In the genomic region with DNA sequence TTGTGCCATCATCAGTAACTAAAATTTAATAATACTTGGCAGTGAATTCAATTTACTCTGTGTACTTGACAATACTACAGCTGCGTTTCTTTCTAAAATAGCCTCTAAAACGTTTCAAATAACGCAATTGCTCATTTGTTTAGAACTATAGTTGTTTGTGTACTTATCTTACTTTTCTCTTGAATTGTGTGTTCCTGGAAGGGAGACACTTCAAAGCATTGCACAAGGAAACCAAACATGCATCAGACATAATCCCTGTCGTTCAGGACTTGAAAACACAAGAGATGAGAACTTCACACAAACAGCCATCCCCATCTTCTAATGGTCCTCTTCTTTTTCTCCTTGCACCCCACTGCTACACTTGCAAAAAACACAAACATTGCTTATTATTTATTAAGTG, we compare ENCODE assay signal across 15 cellular contexts. TPM values are rescaled to one million over a fixed set of nuclear protein-coding genes. Genes with fewer than 3 reads are reported as not detected.
DNase-seq lines count a peak whose midpoint lies in the region; ATAC-seq, FAIRE-seq and TF ChIP-seq lines count a peak whose summit lies in the region.
"Had no signal": no experiment of that assay in that cellular context is flagged by ENCODE, and none has a peak within 500 bp of the region (broad histone marks: within the 10 kb centered on the region; RNA-seq: fewer than 3 reads in every experiment).

No MANE protein-coding gene starts in this region.

- no peak overlapping the region for H3K4me2 ChIP-seq in H9 (ENCODE audit: insufficient read depth, insufficient read length, low read length)

- peaks cover 64% of the 10 kb centered on the region for H3K4me1 Mint-ChIP-seq in activated T-cell treated with anti-CD3 and anti-CD28 coated beads, Interleukin-2, amount 50 U/mL, for 72 hours (ENCODE audit: low read depth)
- H3K4me1 Mint-ChIP-seq in T-helper 17 cell (peaks cover 41% of the 10 kb centered on the region), immature natural killer cell (peaks cover 82 to 86% of the 10 kb centered on the region in 2 donors), H9 (peaks cover 0 to 5% of the 10 kb centered on the region in 2 experiments; a peak in 2 of 4 replicates)

- H3K27me3 ChIP-seq in H9 (ENCODE audit: insufficient read depth, low read length) = no peaks in the 10 kb centered on the region; the same call in 1 of the 2 replicates
- no peaks in the 10 kb centered on the region for H3K27me3 ChIP-seq in pancreas
- H3K27me3 ChIP-seq: SJCRH30, upper lobe of right lung had no signal

- H3K79me1 ChIP-seq in H9 (ENCODE audit: insufficient read depth, low read depth, low read length, poor library complexity, severe bottlenecking) = no peaks in the 10 kb centered on the region

- no peaks in the 10 kb centered on the region for H3K4me1 ChIP-seq in H9 (ENCODE audit: insufficient read depth, low read length)
- H3K4me1 ChIP-seq in pancreas = no peaks in the 10 kb centered on the region

- intact Hi-C loops in pancreas (cut with DNase I) = no loop called here

- H2BK5ac ChIP-seq in H9 (ENCODE audit: insufficient read length, low read length) = no peak overlapping the region

- WGBS in H9 (ENCODE audit: extremely low coverage, insufficient read length, low lambda C conversion rate) = no CpG with 5 or more reads among the region's 4 CpGs
- WGBS in pancreas, 2 donors = 18 to 23% methylated on average over 4 of the region's 4 CpGs

- H3T11ph ChIP-seq in H9 (ENCODE audit: low read length) = no peak overlapping the region

- H2AK5ac ChIP-seq in H9 (ENCODE audit: insufficient read length, low read length) = no peak overlapping the region

- no peak overlapping the region for H2BK12ac ChIP-seq in H9 (ENCODE audit: insufficient read length, low read depth, low read length)

- no peak overlapping the region for H3K23ac ChIP-seq in H9 (ENCODE audit: insufficient read length, low read depth, low read length)

- H3K14ac ChIP-seq in H9 (ENCODE audit: insufficient read depth, low read length) = no peak overlapping the region

- H3K4me3 Mint-ChIP-seq in activated T-cell treated with anti-CD3 and anti-CD28 coated beads, Interleukin-2, amount 50 U/mL, for 72 hours = peak overlapping the region; percentile 67 to 84
- H3K4me3 Mint-ChIP-seq in T-helper 17 cell (peak overlapping the region; percentile 82), immature natural killer cell (peak overlapping the region; percentile 66 to 88 (median 81)), H9 (no peak overlapping the region)

- H3K27ac ChIP-seq in H9 (ENCODE audit: insufficient read length, low read depth, low read length) (no peak overlapping the region), pancreas (peak overlapping the region in 1 of 4 donors; percentile 19)
- H3K27ac ChIP-seq: SJCRH30 had no signal

- no peak overlapping the region for H2AFZ ChIP-seq in H9 (ENCODE audit: low read length)

- H4K91ac ChIP-seq in H9 (ENCODE audit: insufficient read length, low read depth, low read length) = no peak overlapping the region

- H3K9ac ChIP-seq in H9 (ENCODE audit: extremely low read depth, insufficient read length, low read length) = no peak overlapping the region

- H3K23me2 ChIP-seq in H9 (ENCODE audit: insufficient read length, low read depth, low read length, poor library complexity, severe bottlenecking) = no peaks in the 10 kb centered on the region

- DNase-seq in activated T-cell treated with anti-CD3 and anti-CD28 coated beads, Interleukin-2, amount 50 U/mL, for 72 hours = no peak
- no peak for DNase-seq in activated T-cell treated with anti-CD3 and anti-CD28 coated beads, Interleukin-2, amount 50 U/mL, for 1 hour
- no peak for DNase-seq in T-helper 17 cell
- DNase-seq in immature natural killer cell = no peak
- no peak for DNase-seq in urothelium cell line (ENCODE audit: low spot score)
- no peak for DNase-seq in AML-193 (lab: John Stamatoyannopoulos, UW)
- no peak for DNase-seq in H9
- no peak for DNase-seq in pancreas
- DNase-seq: activated effector memory CD4-positive, alpha-beta T cell treated with anti-CD3 and anti-CD28 coated beads, Interleukin-2, amount 50 U/mL, for 16 hours; islet precursor cell; NCI-H1092 treated with DMSO at 0.1 percent for 48 hours; NCI-H510A treated with DMSO at 0.1 percent for 48 hours; SJCRH30; upper lobe of right lung had no signal

- no peak overlapping the region for H3K4ac ChIP-seq in H9 (ENCODE audit: low read depth, low read length)

- ATAC-seq in activated T-cell treated with anti-CD3 and anti-CD28 coated beads, Interleukin-2, amount 50 U/mL, for 72 hours (replicated peaks in 1 of 2) = peak; percentile 33 to 46
- ATAC-seq in T-helper 17 cell = peak; percentile 39
- ATAC-seq in pancreas = no peak

- H3K9me3 ChIP-seq in T-helper 17 cell (ENCODE audit: control insufficient read depth, low read length, poor library complexity, severe bottlenecking) = no peaks in the 10 kb centered on the region
- no peaks in the 10 kb centered on the region for H3K9me3 ChIP-seq in H9 (ENCODE audit: control insufficient read depth, low read depth, low read length)
- H3K9me3 ChIP-seq in pancreas = no peaks in the 10 kb centered on the region
- H3K9me3 ChIP-seq: upper lobe of right lung had no signal

- no peak overlapping the region for H4K5ac ChIP-seq in H9 (ENCODE audit: insufficient read length, low read depth, low read length)

- H3K36me3 Mint-ChIP-seq in activated T-cell treated with anti-CD3 and anti-CD28 coated beads, Interleukin-2, amount 50 U/mL, for 72 hours (ENCODE audit: insufficient read depth in 2 of 2) = peaks cover 0 to 2% of the 10 kb centered on the region in 2 donors
- H3K36me3 Mint-ChIP-seq in T-helper 17 cell (ENCODE audit: low read depth) = no peaks in the 10 kb centered on the region
- peaks cover 4 to 5% (median 4%) of the 10 kb centered on the region in 3 donors for H3K36me3 Mint-ChIP-seq in immature natural killer cell
- H3K36me3 Mint-ChIP-seq in H9 (ENCODE audit: insufficient read depth in 1 of 3, low read depth in 3 of 3) = no peaks in the 10 kb centered on the region

- no peaks in the 10 kb centered on the region for H4K20me1 ChIP-seq in H9 (ENCODE audit: control insufficient read depth, insufficient read depth, insufficient read length)

- H3K27me3 Mint-ChIP-seq in activated T-cell treated with anti-CD3 and anti-CD28 coated beads, Interleukin-2, amount 50 U/mL, for 72 hours (ENCODE audit: low read depth) = peaks cover 5% of the 10 kb centered on the region
- no peaks in the 10 kb centered on the region for H3K27me3 Mint-ChIP-seq in T-helper 17 cell
- H3K27me3 Mint-ChIP-seq in immature natural killer cell (ENCODE audit: low read depth in 3 of 3) = peaks cover 0 to 8% (median 8%) of the 10 kb centered on the region in 3 donors
- H3K27me3 Mint-ChIP-seq in H9 (ENCODE audit: low read depth) = no peaks in the 10 kb centered on the region

- no peak overlapping the region for H2BK120ac ChIP-seq in H9 (ENCODE audit: low read depth, low read length, poor library complexity, severe bottlenecking)

- FAIRE-seq in urothelium cell line (lab: Jason Lieb, UNC) = peak; percentile 61
- no peak for FAIRE-seq in pancreas (lab: Jason Lieb, UNC)

- H3K36me3 ChIP-seq in pancreas = no peaks in the 10 kb centered on the region
- H3K36me3 ChIP-seq: SJCRH30, upper lobe of right lung had no signal

- H3K27ac Mint-ChIP-seq in activated T-cell treated with anti-CD3 and anti-CD28 coated beads, Interleukin-2, amount 50 U/mL, for 72 hours = peak overlapping the region; percentile 91
- peak overlapping the region; percentile 93 for H3K27ac Mint-ChIP-seq in T-helper 17 cell
- H3K27ac Mint-ChIP-seq in immature natural killer cell = peak overlapping the region; percentile 87 to 97 (median 95)
- H3K27ac Mint-ChIP-seq in H9 = no peak overlapping the region

- H3K79me2 ChIP-seq in H9 (ENCODE audit: insufficient read depth, low read length) = no peaks in the 10 kb centered on the region

- H2BK20ac ChIP-seq in H9 (ENCODE audit: low read depth, low read length, poor library complexity, severe bottlenecking) = no peak overlapping the region

- H3K56ac ChIP-seq in H9 (ENCODE audit: insufficient read length, low read depth, low read length) = no peak overlapping the region

- H3K18ac ChIP-seq in H9 (ENCODE audit: insufficient read length, low read depth, low read length) = no peak overlapping the region

- no peaks in the 10 kb centered on the region for H3K9me3 Mint-ChIP-seq in activated T-cell treated with anti-CD3 and anti-CD28 coated beads, Interleukin-2, amount 50 U/mL, for 72 hours
- H3K9me3 Mint-ChIP-seq in immature natural killer cell (no peaks in the 10 kb centered on the region), H9 (no peaks in the 10 kb centered on the region; a peak in 1 of 5 replicates)

- H3K4me3 ChIP-seq in pancreas = no peak overlapping the region
- H3K4me3 ChIP-seq: SJCRH30, upper lobe of right lung had no signal

- no peak for TF ChIP-seq CTCF in H9 (conservative IDR thresholded peaks at IDR 0.05)
- TF ChIP-seq CTCF in pancreas (IDR thresholded peaks at IDR 0.05) = no peak

- H2BK15ac ChIP-seq in H9 (ENCODE audit: low read depth, low read length) = no peak overlapping the region

- H4K8ac ChIP-seq in H9 (replicated peaks; ENCODE audit: insufficient read length, low read depth, low read length) = no peak overlapping the region

RNA-seq across cellular contexts. Expression of a gene that starts 38.4 kb away (rescaled TPM):
- total RNA-seq in activated T-cell treated with anti-CD3 and anti-CD28 coated beads, Interleukin-2, amount 50 U/mL, for 72 hours = 1 to 10 TPM; 6.2 to 9.6 TPM
- total RNA-seq in T-helper 17 cell = 10 to 100 TPM; 40.5 to 52.1 TPM
- polyA plus RNA-seq in immature natural killer cell = 100 to 1,000 TPM; 154 to 252 (median 250) TPM
- total RNA-seq in H9 (2021) = 0.68 and 1.0 TPM in 2 replicates
- total RNA-seq in pancreas = 1 to 10 TPM in 1 of 6 donors, under 1 TPM in 3, not detected in 2; 0.28 to 2.0 (median 0.54) TPM
- polyA plus RNA-seq in pancreas = under 1 TPM; 0.23 to 0.49 TPM
- total RNA-seq: HT1080 had no signal

Comparison
In these comparisons a context has a peak if more than half of its experiments do, and no peak if none do; other contexts are left out.
1. ATAC-seq: peak in activated T-cell treated with anti-CD3 and anti-CD28 coated beads, Interleukin-2, amount 50 U/mL, for 72 hours (2 of 2) and T-helper 17 cell (single experiment); none in pancreas (0 of 4).
2. H3K27ac Mint-ChIP-seq: peak in activated T-cell treated with anti-CD3 and anti-CD28 coated beads, Interleukin-2, amount 50 U/mL, for 72 hours (single experiment), T-helper 17 cell (single experiment) and immature natural killer cell (6 of 6); none in H9 (0 of 3).
3. H3K4me3 Mint-ChIP-seq: peak in activated T-cell treated with anti-CD3 and anti-CD28 coated beads, Interleukin-2, amount 50 U/mL, for 72 hours (2 of 2), T-helper 17 cell (single experiment) and immature natural killer cell (5 of 5); none in H9 (0 of 2).